In genomic region chr12:113048716-113049127, GRCh38 we compare ENCODE assay signal across 8 cellular contexts.
DNase-seq lines count a peak whose midpoint lies in the region; ATAC-seq and TF ChIP-seq lines count a peak whose summit lies in the region.

No MANE protein-coding gene starts in this region.

- no peaks in the 10 kb centered on the region for H3K36me3 ChIP-seq in GM06990 (ENCODE audit: control insufficient read depth, insufficient read depth, low read length)

- peak; percentile 96 for ATAC-seq in SK-N-SH treated with all-trans-retinoic acid at 6 μM for 48 hours
- ATAC-seq in HG03025 (IDR thresholded peaks at IDR 0.05; ENCODE audit: low FRiP score, unreplicated experiment): no peak

- DNase-seq in GM06990 (ENCODE audit: extremely low read depth, insufficient read length) (no peak), NAMALWA (ENCODE audit: low spot score) (peak; percentile 85), head of caudate nucleus (peak in 41 of 42 donors; percentile 29 to 91 (median 73)), putamen (ENCODE audit: low spot score) (peak; percentile 54), 8988T (no peak)
- DNase-seq in activated naive CD4-positive, alpha-beta T cell treated with anti-CD3 and anti-CD28 coated beads, Interleukin-2, amount 50 U/mL, for 16 hours: peak; percentile 54

- H3K27me3 ChIP-seq in GM06990 (replicated peaks; ENCODE audit: control insufficient read depth, insufficient read depth, low read length): no peaks in the 10 kb centered on the region; the same call in 1 of the 2 replicates

- TF ChIP-seq CTCF in GM06990 (IDR thresholded peaks at IDR 0.05; ENCODE audit: insufficient read depth, low read length, poor library complexity, severe bottlenecking): peak; percentile 75

- H3K4me3 ChIP-seq in GM06990 (replicated peaks; ENCODE audit: low read depth, low read length): no peak overlapping the region

- intact Hi-C loops in head of caudate nucleus (cut with DNase I): loop anchor here (2.0 to 5.0 kb wide), 2 partner anchors 104 to 124 kb away; no protein-coding TSS in a partner anchor

TF ChIP-seq in SK-N-SH treated with all-trans-retinoic acid at 6 μM for 48 hours, 23 proteins besides CTCF, POLR2A, EP300 and RAD21:
- no peak for TF ChIP-seq ZC3H10 (CRISPR knock-in tag; IDR thresholded peaks at IDR 0.05)
- TF ChIP-seq ESRRG (CRISPR knock-in tag; IDR thresholded peaks at IDR 0.05): no peak
- no peak for TF ChIP-seq TOX (CRISPR knock-in tag; IDR thresholded peaks at IDR 0.05; ENCODE audit: borderline replicate concordance)
- TF ChIP-seq CREB5 (CRISPR knock-in tag; IDR thresholded peaks at IDR 0.05; ENCODE audit: low read depth): no peak
- TF ChIP-seq CSDC2 (CRISPR knock-in tag; IDR thresholded peaks at IDR 0.05): no peak
- no peak for TF ChIP-seq ZFP3 (CRISPR knock-in tag; IDR thresholded peaks at IDR 0.05)
- no peak for TF ChIP-seq POU6F1 (CRISPR knock-in tag; IDR thresholded peaks at IDR 0.05; ENCODE audit: borderline replicate concordance, low read depth)
- no peak for TF ChIP-seq OSR1 (CRISPR knock-in tag; IDR thresholded peaks at IDR 0.05)
- TF ChIP-seq ZNF565 (CRISPR knock-in tag; conservative IDR thresholded peaks at IDR 0.05; ENCODE audit: low read depth): no peak
- TF ChIP-seq ZFP30 (CRISPR knock-in tag; IDR thresholded peaks at IDR 0.05): no peak
- no peak for TF ChIP-seq ZNF8 (CRISPR knock-in tag; IDR thresholded peaks at IDR 0.05)
- TF ChIP-seq TCF4 (CRISPR knock-in tag; IDR thresholded peaks at IDR 0.05; ENCODE audit: borderline replicate concordance): no peak
- TF ChIP-seq PATZ1 (CRISPR knock-in tag; IDR thresholded peaks at IDR 0.05; ENCODE audit: borderline replicate concordance): no peak
- no peak for TF ChIP-seq TSHZ2 (CRISPR knock-in tag; IDR thresholded peaks at IDR 0.05)
- TF ChIP-seq CSRNP3 (CRISPR knock-in tag; IDR thresholded peaks at IDR 0.05): no peak
- no peak for TF ChIP-seq ZNF70 (CRISPR knock-in tag; IDR thresholded peaks at IDR 0.05)

Comparison
In these comparisons a context has a peak if more than half of its experiments do, and no peak if none do; other contexts are left out.
1. DNase-seq: peak in NAMALWA (single experiment), activated naive CD4-positive, alpha-beta T cell treated with anti-CD3 and anti-CD28 coated beads, Interleukin-2, amount 50 U/mL, for 16 hours (single experiment), head of caudate nucleus (41 of 42) and putamen (single experiment); none in GM06990 (single experiment) and 8988T (single experiment).